In genomic region chr9:37455884-37456647, GRCh38 we compare ENCODE assay signal across 1 cellular context.
TF ChIP-seq lines count a peak whose summit lies in the region.

No MANE protein-coding gene starts in this region.

TF ChIP-seq in HepG2, 621 proteins besides CTCF, POLR2A, EP300 and RAD21:
- TF ChIP-seq HDAC1 (CRISPR knock-in tag; IDR thresholded peaks at IDR 0.05) (peak; percentile 30; the same call in 1 of the 2 replicates), NKX3-1 (CRISPR knock-in tag; IDR thresholded peaks at IDR 0.05) (no peak), ZNF362 (CRISPR knock-in tag; IDR thresholded peaks at IDR 0.05; ENCODE audit: borderline replicate concordance) (peak; percentile 35; the same call in 1 of the 2 replicates), SPEN (CRISPR knock-in tag; IDR thresholded peaks at IDR 0.05; ENCODE audit: low read depth) (no peak), ZNF770 (CRISPR knock-in tag; IDR thresholded peaks at IDR 0.05) (peak; percentile 89), ZNF564 (CRISPR knock-in tag; IDR thresholded peaks at IDR 0.05) (no peak), ZNF460 (CRISPR knock-in tag; IDR thresholded peaks at IDR 0.05; ENCODE audit: borderline replicate concordance) (peak; percentile 56; the same call in 1 of the 2 replicates)
TF ChIP-seq in HepG2: peak in this region for 4.
